ENCODE assay signal across 18 cellular contexts in genomic region chr2:54789878-54790277, GRCh38.
"Had no signal": no experiment of that assay in that cellular context is flagged by ENCODE, and none has a peak within 500 bp of the region (broad histone marks: within the 10 kb centered on the region; RNA-seq: fewer than 3 reads in every experiment).

No MANE protein-coding gene starts in this region.

- H3K79me2 ChIP-seq: parathyroid adenoma had no signal

- H3K4me1 ChIP-seq: gastroesophageal sphincter, parathyroid adenoma, psoas muscle had no signal

- H3K9me3 ChIP-seq: gastroesophageal sphincter, psoas muscle, sigmoid colon had no signal

- ATAC-seq: esophagus mucosa, gastroesophageal sphincter, left lobe of liver, natural killer cell, psoas muscle had no signal

- H3K4me3 Mint-ChIP-seq: mesothelial cell of epicardium, natural killer cell, neural crest cell had no signal

- H3K27me3 ChIP-seq: gastroesophageal sphincter, sigmoid colon had no signal

- DNase-seq: effector memory CD4-positive, alpha-beta T cell; glutamatergic neuron; islet precursor cell; natural killer cell; psoas muscle; retina; sigmoid colon; stimulated activated CD4-positive, alpha-beta T cell treated with anti-CD3 and anti-CD28 coated beads, Interleukin-12 subunit alpha, Interleukin-12 subunit beta, amount 100 ng/mL, for 4 hours; stimulated activated naive CD4-positive, alpha-beta T cell treated with Interleukin-2 at 50 U/mL for 16 hours; trophoblast cell had no signal

- H3K4me1 Mint-ChIP-seq: mesothelial cell of epicardium had no signal

- H3K27ac Mint-ChIP-seq: mesothelial cell of epicardium, natural killer cell had no signal

- H3K4me3 ChIP-seq: gastroesophageal sphincter, psoas muscle, sigmoid colon, skin epidermis had no signal

- H3K9ac ChIP-seq: parathyroid adenoma had no signal

- H2AFZ ChIP-seq: parathyroid adenoma had no signal

- H3K27ac ChIP-seq: gastroesophageal sphincter, parathyroid adenoma, psoas muscle, sigmoid colon, skin epidermis had no signal

- H3K36me3 Mint-ChIP-seq: mesothelial cell of epicardium, natural killer cell had no signal

- FAIRE-seq: endometrium had no signal

- H3K36me3 ChIP-seq: gastroesophageal sphincter, sigmoid colon had no signal

- H3K9me3 Mint-ChIP-seq: natural killer cell had no signal
